11 cellular contexts compared by ENCODE assay signal in genomic region chr21:39033878-39034589, GRCh38.
DNase-seq lines count a peak whose midpoint lies in the region; ATAC-seq and TF ChIP-seq lines count a peak whose summit lies in the region.
"Had no signal": no experiment of that assay in that cellular context is flagged by ENCODE, and none has a peak within 500 bp of the region (broad histone marks: within the 10 kb centered on the region; RNA-seq: fewer than 3 reads in every experiment).

No MANE protein-coding gene starts in this region.

- peak overlapping the region; percentile 27 for H3K27ac Mint-ChIP-seq in activated T-helper 2 cell treated with anti-CD3 and anti-CD28 coated beads, Interferon-gamma antibody, Interleukin-2, Interleukin-4, amounts not matched to agents 10 μg/mL and 5 μg/mL and 100 μg/mL, durations not matched to agents 14 hours and 24 hours and 36 hours

- TF ChIP-seq CTCF in HCT116 (IDR thresholded peaks at IDR 0.05 in 2 of 3, conservative IDR thresholded peaks at IDR 0.05 in 1 of 3; ENCODE audit: borderline replicate concordance in 1 of 3, insufficient read depth in 1 of 3, low read depth in 2 of 3, low read length in 2 of 3) (no peak), A673 (conservative IDR thresholded peaks at IDR 0.05; ENCODE audit: low read depth, low read length) (no peak)

- H3K27me3 ChIP-seq in HCT116 (ENCODE audit: insufficient read depth, low read length) (no peaks in the 10 kb centered on the region), A673 (replicated peaks; ENCODE audit: insufficient read depth, low read depth, low read length, poor library complexity) (no peaks in the 10 kb centered on the region)

- H2AFZ ChIP-seq in HCT116 (ENCODE audit: low read depth, low read length, poor library complexity, severe bottlenecking) = no peak overlapping the region

- no peaks in the 10 kb centered on the region for H3K9me3 ChIP-seq in HCT116 (ENCODE audit: control insufficient read depth in 1 of 2, insufficient read depth in 1 of 2, low read depth in 1 of 2, low read length in 2 of 2)
- no peaks in the 10 kb centered on the region for H3K9me3 ChIP-seq in A673 (ENCODE audit: low read depth, low read length, poor library complexity, severe bottlenecking)
- H3K9me3 ChIP-seq: psoas muscle had no signal

- CTCF ChIA-PET in HCT116 (lab: Charles Lee) = interaction anchor here (1.0 kb wide), 1 partner anchor 11 kb away, joined by 4 read pairs; no protein-coding TSS in a partner anchor
- CTCF ChIA-PET in A673 (lab: Charles Lee) = no interaction called here

- H3K36me3 ChIP-seq in HCT116 (ENCODE audit: control insufficient read depth in 1 of 2, insufficient read depth in 2 of 2, low read length in 2 of 2) (no peaks in the 10 kb centered on the region), A673 (ENCODE audit: insufficient read depth, low read length, poor library complexity, severe bottlenecking) (no peaks in the 10 kb centered on the region)

- BruUV-seq in HCT116 (replicated peaks; lab: Mats Ljungman, UMichigan) (no TSS peak), A673 (replicated peaks; lab: Mats Ljungman, UMichigan) (no TSS peak)

- H3K4me3 Mint-ChIP-seq in activated T-helper 2 cell treated with anti-CD3 and anti-CD28 coated beads, Interferon-gamma antibody, Interleukin-2, Interleukin-4, amounts not matched to agents 10 μg/mL and 5 μg/mL and 100 μg/mL, durations not matched to agents 14 hours and 24 hours and 36 hours (ENCODE audit: low read depth) = no peak overlapping the region

- peaks cover 23% of the 10 kb centered on the region for H3K4me1 Mint-ChIP-seq in activated T-helper 2 cell treated with anti-CD3 and anti-CD28 coated beads, Interferon-gamma antibody, Interleukin-2, Interleukin-4, amounts not matched to agents 10 μg/mL and 5 μg/mL and 100 μg/mL, durations not matched to agents 14 hours and 24 hours and 36 hours (ENCODE audit: low read depth)

- no peak overlapping the region for H3K4me2 ChIP-seq in HCT116 (ENCODE audit: low read length)

- RAD21 ChIA-PET in HCT116 (lab: Charles Lee; ENCODE audit: low non-redundant PET in 1 of 2, low total read pairs in 2 of 2, uncharacterized antibody in 2 of 2, unreplicated experiment in 2 of 2) = no interaction called here

- H3K9ac ChIP-seq in HCT116 (ENCODE audit: low read length) = no peak overlapping the region

- H3K9me3 Mint-ChIP-seq in activated T-helper 2 cell treated with anti-CD3 and anti-CD28 coated beads, Interferon-gamma antibody, Interleukin-2, Interleukin-4, amounts not matched to agents 10 μg/mL and 5 μg/mL and 100 μg/mL, durations not matched to agents 14 hours and 24 hours and 36 hours = no peaks in the 10 kb centered on the region

- no peak for TF ChIP-seq POLR2A in HCT116 (IDR thresholded peaks at IDR 0.05; ENCODE audit: borderline replicate concordance, extremely low read depth, insufficient read depth, insufficient read length)

- 0 out of 2 replicates have a peak, but pooled peaks have one; percentile 3 for TF ChIP-seq RAD21 in HCT116 (IDR thresholded peaks at IDR 0.05; ENCODE audit: low read depth)

- H3K4me1 ChIP-seq in HCT116 (ENCODE audit: control insufficient read depth in 1 of 2, insufficient read depth in 2 of 2, low read length in 2 of 2) (peaks cover 5 to 21% of the 10 kb centered on the region in 2 experiments), A673 (ENCODE audit: insufficient read depth, low read length, poor library complexity, severe bottlenecking) (no peaks in the 10 kb centered on the region)
- H3K4me1 ChIP-seq: psoas muscle had no signal

- no peaks in the 10 kb centered on the region for H4K20me1 ChIP-seq in HCT116 (ENCODE audit: insufficient read depth)

- no peaks in the 10 kb centered on the region for H3K9me2 ChIP-seq in HCT116 (ENCODE audit: insufficient read depth)

- no peaks in the 10 kb centered on the region for H3K79me2 ChIP-seq in HCT116 (ENCODE audit: insufficient read depth, low read length)

- H3K27me3 Mint-ChIP-seq in activated T-helper 2 cell treated with anti-CD3 and anti-CD28 coated beads, Interferon-gamma antibody, Interleukin-2, Interleukin-4, amounts not matched to agents 10 μg/mL and 5 μg/mL and 100 μg/mL, durations not matched to agents 14 hours and 24 hours and 36 hours (ENCODE audit: low read depth) = peaks cover 4% of the 10 kb centered on the region

- no peaks in the 10 kb centered on the region for H3K36me3 Mint-ChIP-seq in activated T-helper 2 cell treated with anti-CD3 and anti-CD28 coated beads, Interferon-gamma antibody, Interleukin-2, Interleukin-4, amounts not matched to agents 10 μg/mL and 5 μg/mL and 100 μg/mL, durations not matched to agents 14 hours and 24 hours and 36 hours (ENCODE audit: low read depth)

- H3K4me3 ChIP-seq in HCT116 (replicated peaks in 1 of 2; ENCODE audit: low read depth in 1 of 2, low read length in 2 of 2) (no peak overlapping the region), A673 (ENCODE audit: low read depth, low read length, poor library complexity, severe bottlenecking) (no peak overlapping the region)
- H3K4me3 ChIP-seq: psoas muscle had no signal

- POLR2A ChIA-PET in HCT116 (lab: Charles Lee) (no interaction called here), A673 (lab: Charles Lee; ENCODE audit: low non-redundant PET) (no interaction called here)

- no peak for ATAC-seq in HCT116
- peak; percentile 69 for ATAC-seq in left ventricle myocardium superior
- ATAC-seq in HG02981 (IDR thresholded peaks at IDR 0.05; ENCODE audit: unreplicated experiment) = no peak

- intact Hi-C loops in HCT116 (cut with micrococcal nuclease) (no loop called here), left ventricle myocardium superior (cut with micrococcal nuclease) (no loop called here), A673 (cut with micrococcal nuclease; ENCODE audit: unreplicated experiment) (no loop called here)
- intact Hi-C loops in activated T-helper 2 cell treated with anti-CD3 and anti-CD28 coated beads, Interferon-gamma antibody, Interleukin-2, Interleukin-4, amounts not matched to agents 10 μg/mL and 5 μg/mL and 100 μg/mL, durations not matched to agents 14 hours and 24 hours and 36 hours (cut with micrococcal nuclease) = no loop called here

- H3K27ac ChIP-seq in HCT116 (ENCODE audit: low read depth, low read length) (no peak overlapping the region), A673 (ENCODE audit: low read depth, low read length, poor library complexity, severe bottlenecking) (no peak overlapping the region)
- H3K27ac ChIP-seq: psoas muscle had no signal

- no peak for DNase-seq in HCT116 (ENCODE audit: low read depth, low spot score)
- no peak for DNase-seq in activated T-helper 2 cell treated with anti-CD3 and anti-CD28 coated beads, Interferon-gamma antibody, Interleukin-2, Interleukin-4, amounts not matched to agents 10 μg/mL and 5 μg/mL and 100 μg/mL, durations not matched to agents 14 hours and 24 hours and 36 hours (ENCODE audit: low spot score)
- DNase-seq in left ventricle myocardium superior = peak; percentile 53
- peak; percentile 33 for DNase-seq in renal cortical epithelial cell (ENCODE audit: low read depth)
- DNase-seq in activated gamma-delta T cell (lab: John Stamatoyannopoulos, UW) = no peak
- DNase-seq in stimulated activated CD4-positive, alpha-beta T cell treated with anti-CD3 and anti-CD28 coated beads, Interleukin-4, amount 100 ng/mL, for 24 hours = no peak
- no peak for DNase-seq in A673 (ENCODE audit: low spot score)
- DNase-seq: central memory CD4-positive, alpha-beta T cell; NCI-H1436 treated with DMSO at 0.1 percent for 48 hours; psoas muscle had no signal

TF ChIP-seq in HCT116, 20 proteins besides CTCF, POLR2A, EP300 and RAD21:
- TF ChIP-seq MAX (IDR thresholded peaks at IDR 0.05) (peak; percentile 38; the same call in 1 of the 2 replicates), CEBPB (IDR thresholded peaks at IDR 0.05; ENCODE audit: low read depth) (peak; percentile 46; the same call in 1 of the 2 replicates), CBX3 (IDR thresholded peaks at IDR 0.05; ENCODE audit: low read depth) (0 out of 2 replicates have a peak, but pooled peaks have one; percentile 28), EZH2 (IDR thresholded peaks at IDR 0.05) (no peak), TCF7L2 (IDR thresholded peaks at IDR 0.05; ENCODE audit: borderline replicate concordance, extremely low read depth, insufficient read depth, insufficient read length) (no peak)
- TF ChIP-seq, protein P1, sequence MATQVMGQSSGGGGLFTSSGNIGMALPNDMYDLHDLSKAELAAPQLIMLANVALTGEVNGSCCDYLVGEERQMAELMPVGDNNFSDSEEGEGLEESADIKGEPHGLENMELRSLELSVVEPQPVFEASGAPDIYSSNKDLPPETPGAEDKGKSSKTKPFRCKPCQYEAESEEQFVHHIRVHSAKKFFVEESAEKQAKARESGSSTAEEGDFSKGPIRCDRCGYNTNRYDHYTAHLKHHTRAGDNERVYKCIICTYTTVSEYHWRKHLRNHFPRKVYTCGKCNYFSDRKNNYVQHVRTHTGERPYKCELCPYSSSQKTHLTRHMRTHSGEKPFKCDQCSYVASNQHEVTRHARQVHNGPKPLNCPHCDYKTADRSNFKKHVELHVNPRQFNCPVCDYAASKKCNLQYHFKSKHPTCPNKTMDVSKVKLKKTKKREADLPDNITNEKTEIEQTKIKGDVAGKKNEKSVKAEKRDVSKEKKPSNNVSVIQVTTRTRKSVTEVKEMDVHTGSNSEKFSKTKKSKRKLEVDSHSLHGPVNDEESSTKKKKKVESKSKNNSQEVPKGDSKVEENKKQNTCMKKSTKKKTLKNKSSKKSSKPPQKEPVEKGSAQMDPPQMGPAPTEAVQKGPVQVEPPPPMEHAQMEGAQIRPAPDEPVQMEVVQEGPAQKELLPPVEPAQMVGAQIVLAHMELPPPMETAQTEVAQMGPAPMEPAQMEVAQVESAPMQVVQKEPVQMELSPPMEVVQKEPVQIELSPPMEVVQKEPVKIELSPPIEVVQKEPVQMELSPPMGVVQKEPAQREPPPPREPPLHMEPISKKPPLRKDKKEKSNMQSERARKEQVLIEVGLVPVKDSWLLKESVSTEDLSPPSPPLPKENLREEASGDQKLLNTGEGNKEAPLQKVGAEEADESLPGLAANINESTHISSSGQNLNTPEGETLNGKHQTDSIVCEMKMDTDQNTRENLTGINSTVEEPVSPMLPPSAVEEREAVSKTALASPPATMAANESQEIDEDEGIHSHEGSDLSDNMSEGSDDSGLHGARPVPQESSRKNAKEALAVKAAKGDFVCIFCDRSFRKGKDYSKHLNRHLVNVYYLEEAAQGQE (IDR thresholded peaks at IDR 0.05; ENCODE audit: low read depth) = no peak

Comparison
In these comparisons a context has a peak if more than half of its experiments do, and no peak if none do; other contexts are left out.
1. DNase-seq: peak in left ventricle myocardium superior (single experiment) and renal cortical epithelial cell (single experiment); none in HCT116 (single experiment), activated T-helper 2 cell treated with anti-CD3 and anti-CD28 coated beads, Interferon-gamma antibody, Interleukin-2, Interleukin-4, amounts not matched to agents 10 μg/mL and 5 μg/mL and 100 μg/mL, durations not matched to agents 14 hours and 24 hours and 36 hours (single experiment), activated gamma-delta T cell (single experiment), stimulated activated CD4-positive, alpha-beta T cell treated with anti-CD3 and anti-CD28 coated beads, Interleukin-4, amount 100 ng/mL, for 24 hours (single experiment) and A673 (single experiment).